Comparison of ENCODE assay signal across 8 cellular contexts in genomic region chr17:41678907-41679739, GRCh38. TPM values are rescaled to one million over a fixed set of nuclear protein-coding genes. Genes with fewer than 3 reads are reported as not detected.
A peak's percentile ranks its signal among the peaks of the same experiment; 100 is the strongest.
DNase-seq lines count a peak whose midpoint lies in the region; ATAC-seq and TF ChIP-seq lines count a peak whose summit lies in the region.

No MANE protein-coding gene starts in this region.

- WGBS in endodermal cell (ENCODE audit: insufficient coverage in 1 of 2, insufficient read length in 1 of 2), 2 experiments, result 85 to 93% methylated on average over 6 of the region's 6 CpGs

- H3K4me3 ChIP-seq in AG09309 (ENCODE audit: control insufficient read depth, low read depth, low read length) (peak overlapping the region; percentile 30), endodermal cell (ENCODE audit: low read length) (no peak overlapping the region)

- H3K9me3 ChIP-seq in endodermal cell (ENCODE audit: control insufficient read depth, low read length), result no peaks in the 10 kb centered on the region

- H3K27me3 ChIP-seq in endodermal cell (ENCODE audit: control insufficient read depth, insufficient read depth, low read length, poor library complexity, severe bottlenecking), result no peaks in the 10 kb centered on the region

- H3K36me3 Mint-ChIP-seq in WTC11 (0 out of 2 replicates have a peak, but pooled peaks cover 4% of the 10 kb centered on the region), endodermal cell (ENCODE audit: low read depth) (no peaks in the 10 kb centered on the region)

- TF ChIP-seq CTCF in AG09309 (IDR thresholded peaks at IDR 0.05; ENCODE audit: control insufficient read depth, insufficient read depth, low read depth, low read length, missing control alignments), result peak; percentile 4
- no peak for TF ChIP-seq CTCF in WTC11 (IDR thresholded peaks at IDR 0.05)
- TF ChIP-seq CTCF in endodermal cell (conservative IDR thresholded peaks at IDR 0.05), result peak; percentile 64
- no peak for TF ChIP-seq CTCF in omental fat pad (IDR thresholded peaks at IDR 0.05)

- H3K27ac ChIP-seq in endodermal cell (ENCODE audit: low read depth, low read length), result no peak overlapping the region

- H3K4me1 ChIP-seq in endodermal cell (ENCODE audit: control insufficient read depth, insufficient read depth, low read length), result peaks cover 2% of the 10 kb centered on the region

- peak; percentile 51 for ATAC-seq in GM19025 (IDR thresholded peaks at IDR 0.05; ENCODE audit: low read depth, unreplicated experiment)
- peak; percentile 48 for ATAC-seq in WTC11
- ATAC-seq in omental fat pad (ENCODE audit: low FRiP score), result peak; percentile 47

- H3K36me3 ChIP-seq in endodermal cell (ENCODE audit: control insufficient read depth, insufficient read depth, low read length), result no peaks in the 10 kb centered on the region

- 0 out of 2 replicates have a peak, but pooled peaks cover 4% of the 10 kb centered on the region for H3K9me3 Mint-ChIP-seq in WTC11
- H3K9me3 Mint-ChIP-seq in endodermal cell, result peaks cover 8% of the 10 kb centered on the region

- H3K4me1 Mint-ChIP-seq in WTC11 (peaks cover 50% of the 10 kb centered on the region), endodermal cell (peaks cover 29% of the 10 kb centered on the region)

- CTCF ChIA-PET in WTC11 (lab: Charles Lee), result interaction anchor here (0.9 to 3.5 kb wide), 11 partner anchors 10 to 262 kb away, joined by 3 to 47 read pairs (median 9); partner anchors contain the start of gene EIF1

- H3K27me3 Mint-ChIP-seq in WTC11 (ENCODE audit: low read depth), result peaks cover 2% of the 10 kb centered on the region; the same call in 1 of the 2 replicates
- H3K27me3 Mint-ChIP-seq in endodermal cell (ENCODE audit: insufficient read depth), result peaks cover 8% of the 10 kb centered on the region

- H3K4me3 Mint-ChIP-seq in WTC11 (no peak overlapping the region), endodermal cell (no peak overlapping the region)

- no peak overlapping the region for H3K9ac ChIP-seq in endodermal cell (ENCODE audit: extremely low read depth, low read length, poor library complexity, severe bottlenecking)

- H3K27ac Mint-ChIP-seq in WTC11, result peak overlapping the region; percentile 50; the same call in 1 of the 2 replicates
- no peak overlapping the region for H3K27ac Mint-ChIP-seq in endodermal cell

- DNase-seq in AG09309 (ENCODE audit: low read depth) (no peak), HK-2 (ENCODE audit: unreplicated experiment) (peak; percentile 54), WTC11 (ENCODE audit: low spot score) (no peak), endodermal cell (peak; percentile 74), omental fat pad (ENCODE audit: low spot score) (no peak), NCI-H1105 treated with DMSO at 0.1 percent for 48 hours (lab: John Stamatoyannopoulos, UW) (no peak), NCI-H345 (lab: John Stamatoyannopoulos, UW) (no peak)

- POLR2A ChIA-PET in WTC11 (lab: Charles Lee), result interaction anchor here (0.6 to 3.7 kb wide), 4 partner anchors 11 to 390 kb away, joined by 3 to 42 read pairs (median 3); partner anchors contain the start of genes EIF1 and KRT19

TF ChIP-seq in WTC11, 78 proteins besides CTCF, POLR2A, EP300 and RAD21 (continues in another document):
- TF ChIP-seq NFATC4 (CRISPR knock-in tag; IDR thresholded peaks at IDR 0.05), result no peak
- TF ChIP-seq, protein P1, sequence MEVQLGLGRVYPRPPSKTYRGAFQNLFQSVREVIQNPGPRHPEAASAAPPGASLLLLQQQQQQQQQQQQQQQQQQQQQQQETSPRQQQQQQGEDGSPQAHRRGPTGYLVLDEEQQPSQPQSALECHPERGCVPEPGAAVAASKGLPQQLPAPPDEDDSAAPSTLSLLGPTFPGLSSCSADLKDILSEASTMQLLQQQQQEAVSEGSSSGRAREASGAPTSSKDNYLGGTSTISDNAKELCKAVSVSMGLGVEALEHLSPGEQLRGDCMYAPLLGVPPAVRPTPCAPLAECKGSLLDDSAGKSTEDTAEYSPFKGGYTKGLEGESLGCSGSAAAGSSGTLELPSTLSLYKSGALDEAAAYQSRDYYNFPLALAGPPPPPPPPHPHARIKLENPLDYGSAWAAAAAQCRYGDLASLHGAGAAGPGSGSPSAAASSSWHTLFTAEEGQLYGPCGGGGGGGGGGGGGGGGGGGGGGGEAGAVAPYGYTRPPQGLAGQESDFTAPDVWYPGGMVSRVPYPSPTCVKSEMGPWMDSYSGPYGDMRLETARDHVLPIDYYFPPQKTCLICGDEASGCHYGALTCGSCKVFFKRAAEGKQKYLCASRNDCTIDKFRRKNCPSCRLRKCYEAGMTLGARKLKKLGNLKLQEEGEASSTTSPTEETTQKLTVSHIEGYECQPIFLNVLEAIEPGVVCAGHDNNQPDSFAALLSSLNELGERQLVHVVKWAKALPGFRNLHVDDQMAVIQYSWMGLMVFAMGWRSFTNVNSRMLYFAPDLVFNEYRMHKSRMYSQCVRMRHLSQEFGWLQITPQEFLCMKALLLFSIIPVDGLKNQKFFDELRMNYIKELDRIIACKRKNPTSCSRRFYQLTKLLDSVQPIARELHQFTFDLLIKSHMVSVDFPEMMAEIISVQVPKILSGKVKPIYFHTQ (CRISPR knock-in tag; IDR thresholded peaks at IDR 0.05), result no peak
- no peak for TF ChIP-seq TCF7 (CRISPR knock-in tag; IDR thresholded peaks at IDR 0.05; ENCODE audit: low read depth)
- TF ChIP-seq, protein P2, sequence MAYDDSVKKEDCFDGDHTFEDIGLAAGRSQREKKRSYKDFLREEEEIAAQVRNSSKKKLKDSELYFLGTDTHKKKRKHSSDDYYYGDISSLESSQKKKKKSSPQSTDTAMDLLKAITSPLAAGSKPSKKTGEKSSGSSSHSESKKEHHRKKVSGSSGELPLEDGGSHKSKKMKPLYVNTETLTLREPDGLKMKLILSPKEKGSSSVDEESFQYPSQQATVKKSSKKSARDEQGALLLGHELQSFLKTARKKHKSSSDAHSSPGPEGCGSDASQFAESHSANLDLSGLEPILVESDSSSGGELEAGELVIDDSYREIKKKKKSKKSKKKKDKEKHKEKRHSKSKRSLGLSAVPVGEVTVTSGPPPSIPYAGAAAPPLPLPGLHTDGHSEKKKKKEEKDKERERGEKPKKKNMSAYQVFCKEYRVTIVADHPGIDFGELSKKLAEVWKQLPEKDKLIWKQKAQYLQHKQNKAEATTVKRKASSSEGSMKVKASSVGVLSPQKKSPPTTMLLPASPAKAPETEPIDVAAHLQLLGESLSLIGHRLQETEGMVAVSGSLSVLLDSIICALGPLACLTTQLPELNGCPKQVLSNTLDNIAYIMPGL (CRISPR knock-in tag; IDR thresholded peaks at IDR 0.05), result no peak
- TF ChIP-seq CDX4 (CRISPR knock-in tag; IDR thresholded peaks at IDR 0.05; ENCODE audit: borderline replicate concordance), result no peak
- TF ChIP-seq USF2 (CRISPR knock-in tag; IDR thresholded peaks at IDR 0.05), result no peak
- TF ChIP-seq MYBL2 (CRISPR knock-in tag; IDR thresholded peaks at IDR 0.05), result no peak
- no peak for TF ChIP-seq MXD4 (CRISPR knock-in tag; IDR thresholded peaks at IDR 0.05; ENCODE audit: borderline replicate concordance)
- TF ChIP-seq, protein P3, sequence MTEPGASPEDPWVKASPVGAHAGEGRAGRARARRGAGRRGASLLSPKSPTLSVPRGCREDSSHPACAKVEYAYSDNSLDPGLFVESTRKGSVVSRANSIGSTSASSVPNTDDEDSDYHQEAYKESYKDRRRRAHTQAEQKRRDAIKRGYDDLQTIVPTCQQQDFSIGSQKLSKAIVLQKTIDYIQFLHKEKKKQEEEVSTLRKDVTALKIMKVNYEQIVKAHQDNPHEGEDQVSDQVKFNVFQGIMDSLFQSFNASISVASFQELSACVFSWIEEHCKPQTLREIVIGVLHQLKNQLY (CRISPR knock-in tag; IDR thresholded peaks at IDR 0.05), result no peak
- TF ChIP-seq, protein P4, sequence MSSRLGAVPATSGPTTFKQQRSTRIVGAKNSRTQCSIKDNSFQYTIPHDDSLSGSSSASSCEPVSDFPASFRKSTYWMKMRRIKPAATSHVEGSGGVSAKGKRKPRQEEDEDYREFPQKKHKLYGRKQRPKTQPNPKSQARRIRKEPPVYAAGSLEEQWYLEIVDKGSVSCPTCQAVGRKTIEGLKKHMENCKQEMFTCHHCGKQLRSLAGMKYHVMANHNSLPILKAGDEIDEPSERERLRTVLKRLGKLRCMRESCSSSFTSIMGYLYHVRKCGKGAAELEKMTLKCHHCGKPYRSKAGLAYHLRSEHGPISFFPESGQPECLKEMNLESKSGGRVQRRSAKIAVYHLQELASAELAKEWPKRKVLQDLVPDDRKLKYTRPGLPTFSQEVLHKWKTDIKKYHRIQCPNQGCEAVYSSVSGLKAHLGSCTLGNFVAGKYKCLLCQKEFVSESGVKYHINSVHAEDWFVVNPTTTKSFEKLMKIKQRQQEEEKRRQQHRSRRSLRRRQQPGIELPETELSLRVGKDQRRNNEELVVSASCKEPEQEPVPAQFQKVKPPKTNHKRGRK (CRISPR knock-in tag; IDR thresholded peaks at IDR 0.05; ENCODE audit: borderline replicate concordance), result no peak

RNA-seq across cellular contexts. Expression of gene EIF1, which starts 9.6 kb away (rescaled TPM):
- 466 to 481 TPM (median 475 TPM) in 3 replicates for total RNA-seq in WTC11 (2021)
- 100 to 1,000 TPM; 526 to 573 TPM for total RNA-seq in endodermal cell
- 718 TPM for polyA plus RNA-seq in endodermal cell (2013, experiment 1 of 2)
- polyA plus RNA-seq in endodermal cell (2013, experiment 2 of 2), result 619 TPM
- 100 to 1,000 TPM; 444 to 832 (median 685) TPM for total RNA-seq in omental fat pad

RNA-seq across cellular contexts. Expression of gene GAST, which starts 33.0 kb away (rescaled TPM):
- total RNA-seq in WTC11 (2021) (not detected in 3 replicates), endodermal cell (not detected), omental fat pad (not detected)
- not detected for polyA plus RNA-seq in endodermal cell (2013, experiment 1 of 2)
- not detected for polyA plus RNA-seq in endodermal cell (2013, experiment 2 of 2)

RNA-seq across cellular contexts. Expression of gene KRT17, which starts 54.7 kb away (rescaled TPM):
- total RNA-seq in WTC11 (2021) (0.53 to 1.5 TPM (median 0.92 TPM) in 3 replicates), endodermal cell (not detected), omental fat pad (under 1 TPM in 1 of 4 donors, not detected in 3; 0.56 TPM)
- 0.36 TPM for polyA plus RNA-seq in endodermal cell (2013, experiment 1 of 2)
- polyA plus RNA-seq in endodermal cell (2013, experiment 2 of 2), result 0.62 TPM

RNA-seq across cellular contexts. Expression of gene HAP1, which starts 55.3 kb away (rescaled TPM):
- total RNA-seq in WTC11 (2021), result 4.4 to 5.0 TPM (median 4.4 TPM) in 3 replicates
- total RNA-seq in endodermal cell, result 1 to 10 TPM; 1.7 TPM
- polyA plus RNA-seq in endodermal cell (2013, experiment 1 of 2), result 0.82 TPM
- 0.66 TPM for polyA plus RNA-seq in endodermal cell (2013, experiment 2 of 2)
- total RNA-seq in omental fat pad, result 1 to 10 TPM in 1 of 4 donors, under 1 TPM in 1, not detected in 2; 0.47 to 1.1 TPM

Comparison
In these comparisons a context has a peak if more than half of its experiments do, and no peak if none do; other contexts are left out.
1. DNase-seq: peak in HK-2 (single experiment) and endodermal cell (single experiment); none in AG09309 (single experiment), WTC11 (single experiment), omental fat pad (single experiment), NCI-H1105 treated with DMSO at 0.1 percent for 48 hours (single experiment) and NCI-H345 (single experiment).
2. CTCF ChIP-seq: peak in AG09309 (single experiment) and endodermal cell (single experiment); none in WTC11 (single experiment) and omental fat pad (0 of 3).
3. Peak in every context shown above with its lines, with median percentiles within 50 percentile points of each other: ATAC-seq.